1 cellular context compared by ENCODE assay signal in the genomic region with DNA sequence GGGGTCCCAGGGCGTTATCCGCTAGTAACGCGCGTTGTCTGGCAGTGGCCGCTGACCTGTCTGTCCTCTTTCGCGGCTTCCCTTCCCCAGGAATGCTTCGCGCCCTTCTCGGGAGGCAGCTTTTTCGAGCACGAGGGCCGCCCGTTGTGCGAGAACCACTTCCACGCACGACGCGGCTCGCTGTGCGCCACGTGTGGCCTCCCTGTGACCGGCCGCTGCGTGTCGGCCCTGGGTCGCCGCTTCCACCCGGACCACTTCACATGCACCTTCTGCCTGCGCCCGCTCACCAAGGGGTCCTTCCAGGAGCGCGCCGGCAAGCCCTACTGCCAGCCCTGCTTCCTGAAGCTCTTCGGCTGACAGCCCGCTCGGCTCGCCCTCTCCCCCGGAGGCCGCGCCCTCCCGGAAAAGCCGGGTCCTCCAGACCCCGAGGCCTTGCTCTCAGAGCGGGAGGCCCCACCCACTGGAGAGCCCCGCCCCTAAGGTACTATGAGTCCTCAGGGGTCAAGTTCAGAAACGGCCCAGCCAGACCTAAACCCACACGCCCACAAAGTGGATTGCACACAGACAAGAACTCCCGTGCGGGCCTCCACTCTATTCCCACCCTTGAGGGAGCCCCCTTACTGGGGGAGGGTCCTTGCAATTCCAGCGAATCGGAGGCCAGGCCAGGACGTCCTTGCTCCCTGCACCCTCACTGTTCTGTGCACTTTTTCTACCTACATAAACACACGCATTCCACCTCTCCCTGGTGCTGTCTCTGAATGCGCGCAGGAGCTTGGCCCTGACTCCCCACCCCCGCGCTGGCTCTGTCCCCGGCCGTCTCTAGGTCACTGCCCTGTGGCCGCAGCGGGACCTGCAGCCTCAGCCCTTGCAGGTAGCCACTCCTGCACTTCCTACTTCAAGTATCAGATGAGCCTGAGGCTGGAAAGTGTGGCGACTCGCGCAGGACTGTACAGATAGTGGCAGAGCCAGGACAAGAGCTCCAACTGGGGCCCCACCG.
TF ChIP-seq lines count a peak whose summit lies in the region.

No MANE protein-coding gene starts in this region.

TF ChIP-seq in HepG2, 621 proteins besides CTCF, POLR2A, EP300 and RAD21 (continued from another document and continues in another):
- TF ChIP-seq, protein P1, sequence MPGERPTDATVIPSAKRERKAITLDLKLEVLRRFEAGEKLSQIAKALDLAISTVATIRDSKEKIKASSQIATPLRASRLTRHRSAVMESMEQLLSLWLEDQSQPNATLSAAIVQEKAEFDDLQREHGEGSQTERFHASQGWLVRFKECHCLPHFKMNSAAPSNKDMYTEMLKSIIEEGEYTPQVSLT (CRISPR knock-in tag; IDR thresholded peaks at IDR 0.05; ENCODE audit: borderline replicate concordance, low read depth) = 0 out of 2 replicates have a peak, but pooled peaks have one; percentile 47
- TF ChIP-seq ZNF432 (CRISPR knock-in tag; IDR thresholded peaks at IDR 0.05; ENCODE audit: borderline replicate concordance) (no peak), ZNF30 (CRISPR knock-in tag; IDR thresholded peaks at IDR 0.05) (no peak), PRPF4 (IDR thresholded peaks at IDR 0.05; ENCODE audit: low read depth, low read length, poor library complexity, severe bottlenecking) (no peak), ZNF468 (CRISPR knock-in tag; IDR thresholded peaks at IDR 0.05) (no peak), NCOA5 (CRISPR knock-in tag; IDR thresholded peaks at IDR 0.05) (no peak; the same call in 1 of the 2 replicates), CENPT (CRISPR knock-in tag; IDR thresholded peaks at IDR 0.05; ENCODE audit: low read depth) (0 out of 2 replicates have a peak, but pooled peaks have one; percentile 18), ZNF780A (CRISPR knock-in tag; IDR thresholded peaks at IDR 0.05) (no peak), ZNF703 (CRISPR knock-in tag; IDR thresholded peaks at IDR 0.05; ENCODE audit: borderline replicate concordance) (peak; percentile 68; the same call in 1 of the 2 replicates), NCOR1 (IDR thresholded peaks at IDR 0.05; ENCODE audit: borderline replicate concordance, low read length) (peak; percentile 96), ZNF382 (CRISPR knock-in tag; IDR thresholded peaks at IDR 0.05; ENCODE audit: borderline replicate concordance) (no peak), ZNF546 (CRISPR knock-in tag; conservative IDR thresholded peaks at IDR 0.05) (peak; percentile 48), HOXA3 (CRISPR knock-in tag; IDR thresholded peaks at IDR 0.05) (peak; percentile 55), AKAP8 (CRISPR knock-in tag; IDR thresholded peaks at IDR 0.05) (peak; percentile 48), ZNF577 (CRISPR knock-in tag; IDR thresholded peaks at IDR 0.05; ENCODE audit: borderline replicate concordance, low read depth) (no peak), ZNF792 (CRISPR knock-in tag; IDR thresholded peaks at IDR 0.05) (no peak; the same call in 1 of the 2 replicates), TARDBP (CRISPR knock-in tag; IDR thresholded peaks at IDR 0.05) (no peak; the same call in 1 of the 2 replicates), SUZ12 (IDR thresholded peaks at IDR 0.05; ENCODE audit: low read depth, low read length) (no peak)
- TF ChIP-seq, protein P2, sequence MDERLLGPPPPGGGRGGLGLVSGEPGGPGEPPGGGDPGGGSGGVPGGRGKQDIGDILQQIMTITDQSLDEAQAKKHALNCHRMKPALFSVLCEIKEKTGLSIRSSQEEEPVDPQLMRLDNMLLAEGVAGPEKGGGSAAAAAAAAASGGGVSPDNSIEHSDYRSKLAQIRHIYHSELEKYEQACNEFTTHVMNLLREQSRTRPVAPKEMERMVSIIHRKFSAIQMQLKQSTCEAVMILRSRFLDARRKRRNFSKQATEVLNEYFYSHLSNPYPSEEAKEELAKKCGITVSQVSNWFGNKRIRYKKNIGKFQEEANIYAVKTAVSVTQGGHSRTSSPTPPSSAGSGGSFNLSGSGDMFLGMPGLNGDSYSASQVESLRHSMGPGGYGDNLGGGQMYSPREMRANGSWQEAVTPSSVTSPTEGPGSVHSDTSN (CRISPR knock-in tag; IDR thresholded peaks at IDR 0.05) = no peak
- TF ChIP-seq, protein P3, sequence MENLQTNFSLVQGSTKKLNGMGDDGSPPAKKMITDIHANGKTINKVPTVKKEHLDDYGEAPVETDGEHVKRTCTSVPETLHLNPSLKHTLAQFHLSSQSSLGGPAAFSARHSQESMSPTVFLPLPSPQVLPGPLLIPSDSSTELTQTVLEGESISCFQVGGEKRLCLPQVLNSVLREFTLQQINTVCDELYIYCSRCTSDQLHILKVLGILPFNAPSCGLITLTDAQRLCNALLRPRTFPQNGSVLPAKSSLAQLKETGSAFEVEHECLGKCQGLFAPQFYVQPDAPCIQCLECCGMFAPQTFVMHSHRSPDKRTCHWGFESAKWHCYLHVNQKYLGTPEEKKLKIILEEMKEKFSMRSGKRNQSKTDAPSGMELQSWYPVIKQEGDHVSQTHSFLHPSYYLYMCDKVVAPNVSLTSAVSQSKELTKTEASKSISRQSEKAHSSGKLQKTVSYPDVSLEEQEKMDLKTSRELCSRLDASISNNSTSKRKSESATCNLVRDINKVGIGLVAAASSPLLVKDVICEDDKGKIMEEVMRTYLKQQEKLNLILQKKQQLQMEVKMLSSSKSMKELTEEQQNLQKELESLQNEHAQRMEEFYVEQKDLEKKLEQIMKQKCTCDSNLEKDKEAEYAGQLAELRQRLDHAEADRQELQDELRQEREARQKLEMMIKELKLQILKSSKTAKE (CRISPR knock-in tag; IDR thresholded peaks at IDR 0.05; ENCODE audit: borderline replicate concordance) = peak; percentile 84
- TF ChIP-seq, protein P4, sequence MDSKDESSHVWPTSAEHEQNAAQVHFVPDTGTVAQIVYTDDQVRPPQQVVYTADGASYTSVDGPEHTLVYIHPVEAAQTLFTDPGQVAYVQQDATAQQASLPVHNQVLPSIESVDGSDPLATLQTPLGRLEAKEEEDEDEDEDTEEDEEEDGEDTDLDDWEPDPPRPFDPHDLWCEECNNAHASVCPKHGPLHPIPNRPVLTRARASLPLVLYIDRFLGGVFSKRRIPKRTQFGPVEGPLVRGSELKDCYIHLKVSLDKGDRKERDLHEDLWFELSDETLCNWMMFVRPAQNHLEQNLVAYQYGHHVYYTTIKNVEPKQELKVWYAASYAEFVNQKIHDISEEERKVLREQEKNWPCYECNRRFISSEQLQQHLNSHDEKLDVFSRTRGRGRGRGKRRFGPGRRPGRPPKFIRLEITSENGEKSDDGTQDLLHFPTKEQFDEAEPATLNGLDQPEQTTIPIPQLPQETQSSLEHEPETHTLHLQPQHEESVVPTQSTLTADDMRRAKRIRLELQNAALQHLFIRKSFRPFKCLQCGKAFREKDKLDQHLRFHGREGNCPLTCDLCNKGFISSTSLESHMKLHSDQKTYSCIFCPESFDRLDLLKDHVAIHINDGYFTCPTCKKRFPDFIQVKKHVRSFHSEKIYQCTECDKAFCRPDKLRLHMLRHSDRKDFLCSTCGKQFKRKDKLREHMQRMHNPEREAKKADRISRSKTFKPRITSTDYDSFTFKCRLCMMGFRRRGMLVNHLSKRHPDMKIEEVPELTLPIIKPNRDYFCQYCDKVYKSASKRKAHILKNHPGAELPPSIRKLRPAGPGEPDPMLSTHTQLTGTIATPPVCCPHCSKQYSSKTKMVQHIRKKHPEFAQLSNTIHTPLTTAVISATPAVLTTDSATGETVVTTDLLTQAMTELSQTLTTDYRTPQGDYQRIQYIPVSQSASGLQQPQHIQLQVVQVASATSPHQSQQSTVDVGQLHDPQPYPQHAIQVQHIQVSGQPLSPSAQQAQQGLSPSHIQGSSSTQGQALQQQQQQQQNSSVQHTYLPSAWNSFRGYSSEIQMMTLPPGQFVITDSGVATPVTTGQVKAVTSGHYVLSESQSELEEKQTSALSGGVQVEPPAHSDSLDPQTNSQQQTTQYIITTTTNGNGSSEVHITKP (CRISPR knock-in tag; IDR thresholded peaks at IDR 0.05; ENCODE audit: low read depth) = 0 out of 2 replicates have a peak, but pooled peaks have one; percentile 54
- TF ChIP-seq, protein P5, sequence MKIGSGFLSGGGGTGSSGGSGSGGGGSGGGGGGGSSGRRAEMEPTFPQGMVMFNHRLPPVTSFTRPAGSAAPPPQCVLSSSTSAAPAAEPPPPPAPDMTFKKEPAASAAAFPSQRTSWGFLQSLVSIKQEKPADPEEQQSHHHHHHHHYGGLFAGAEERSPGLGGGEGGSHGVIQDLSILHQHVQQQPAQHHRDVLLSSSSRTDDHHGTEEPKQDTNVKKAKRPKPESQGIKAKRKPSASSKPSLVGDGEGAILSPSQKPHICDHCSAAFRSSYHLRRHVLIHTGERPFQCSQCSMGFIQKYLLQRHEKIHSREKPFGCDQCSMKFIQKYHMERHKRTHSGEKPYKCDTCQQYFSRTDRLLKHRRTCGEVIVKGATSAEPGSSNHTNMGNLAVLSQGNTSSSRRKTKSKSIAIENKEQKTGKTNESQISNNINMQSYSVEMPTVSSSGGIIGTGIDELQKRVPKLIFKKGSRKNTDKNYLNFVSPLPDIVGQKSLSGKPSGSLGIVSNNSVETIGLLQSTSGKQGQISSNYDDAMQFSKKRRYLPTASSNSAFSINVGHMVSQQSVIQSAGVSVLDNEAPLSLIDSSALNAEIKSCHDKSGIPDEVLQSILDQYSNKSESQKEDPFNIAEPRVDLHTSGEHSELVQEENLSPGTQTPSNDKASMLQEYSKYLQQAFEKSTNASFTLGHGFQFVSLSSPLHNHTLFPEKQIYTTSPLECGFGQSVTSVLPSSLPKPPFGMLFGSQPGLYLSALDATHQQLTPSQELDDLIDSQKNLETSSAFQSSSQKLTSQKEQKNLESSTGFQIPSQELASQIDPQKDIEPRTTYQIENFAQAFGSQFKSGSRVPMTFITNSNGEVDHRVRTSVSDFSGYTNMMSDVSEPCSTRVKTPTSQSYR (CRISPR knock-in tag; IDR thresholded peaks at IDR 0.05; ENCODE audit: borderline replicate concordance) = peak; percentile 76
- TF ChIP-seq, protein P6, sequence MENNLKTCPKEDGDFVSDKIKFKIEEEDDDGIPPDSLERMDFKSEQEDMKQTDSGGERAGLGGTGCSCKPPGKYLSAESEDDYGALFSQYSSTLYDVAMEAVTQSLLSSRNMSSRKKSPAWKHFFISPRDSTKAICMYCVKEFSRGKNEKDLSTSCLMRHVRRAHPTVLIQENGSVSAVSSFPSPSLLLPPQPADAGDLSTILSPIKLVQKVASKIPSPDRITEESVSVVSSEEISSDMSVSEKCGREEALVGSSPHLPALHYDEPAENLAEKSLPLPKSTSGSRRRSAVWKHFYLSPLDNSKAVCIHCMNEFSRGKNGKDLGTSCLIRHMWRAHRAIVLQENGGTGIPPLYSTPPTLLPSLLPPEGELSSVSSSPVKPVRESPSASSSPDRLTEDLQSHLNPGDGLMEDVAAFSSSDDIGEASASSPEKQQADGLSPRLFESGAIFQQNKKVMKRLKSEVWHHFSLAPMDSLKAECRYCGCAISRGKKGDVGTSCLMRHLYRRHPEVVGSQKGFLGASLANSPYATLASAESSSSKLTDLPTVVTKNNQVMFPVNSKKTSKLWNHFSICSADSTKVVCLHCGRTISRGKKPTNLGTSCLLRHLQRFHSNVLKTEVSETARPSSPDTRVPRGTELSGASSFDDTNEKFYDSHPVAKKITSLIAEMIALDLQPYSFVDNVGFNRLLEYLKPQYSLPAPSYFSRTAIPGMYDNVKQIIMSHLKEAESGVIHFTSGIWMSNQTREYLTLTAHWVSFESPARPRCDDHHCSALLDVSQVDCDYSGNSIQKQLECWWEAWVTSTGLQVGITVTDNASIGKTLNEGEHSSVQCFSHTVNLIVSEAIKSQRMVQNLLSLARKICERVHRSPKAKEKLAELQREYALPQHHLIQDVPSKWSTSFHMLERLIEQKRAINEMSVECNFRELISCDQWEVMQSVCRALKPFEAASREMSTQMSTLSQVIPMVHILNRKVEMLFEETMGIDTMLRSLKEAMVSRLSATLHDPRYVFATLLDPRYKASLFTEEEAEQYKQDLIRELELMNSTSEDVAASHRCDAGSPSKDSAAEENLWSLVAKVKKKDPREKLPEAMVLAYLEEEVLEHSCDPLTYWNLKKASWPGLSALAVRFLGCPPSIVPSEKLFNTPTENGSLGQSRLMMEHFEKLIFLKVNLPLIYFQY (CRISPR knock-in tag; IDR thresholded peaks at IDR 0.05; ENCODE audit: borderline replicate concordance) = no peak
- TF ChIP-seq, protein P7, sequence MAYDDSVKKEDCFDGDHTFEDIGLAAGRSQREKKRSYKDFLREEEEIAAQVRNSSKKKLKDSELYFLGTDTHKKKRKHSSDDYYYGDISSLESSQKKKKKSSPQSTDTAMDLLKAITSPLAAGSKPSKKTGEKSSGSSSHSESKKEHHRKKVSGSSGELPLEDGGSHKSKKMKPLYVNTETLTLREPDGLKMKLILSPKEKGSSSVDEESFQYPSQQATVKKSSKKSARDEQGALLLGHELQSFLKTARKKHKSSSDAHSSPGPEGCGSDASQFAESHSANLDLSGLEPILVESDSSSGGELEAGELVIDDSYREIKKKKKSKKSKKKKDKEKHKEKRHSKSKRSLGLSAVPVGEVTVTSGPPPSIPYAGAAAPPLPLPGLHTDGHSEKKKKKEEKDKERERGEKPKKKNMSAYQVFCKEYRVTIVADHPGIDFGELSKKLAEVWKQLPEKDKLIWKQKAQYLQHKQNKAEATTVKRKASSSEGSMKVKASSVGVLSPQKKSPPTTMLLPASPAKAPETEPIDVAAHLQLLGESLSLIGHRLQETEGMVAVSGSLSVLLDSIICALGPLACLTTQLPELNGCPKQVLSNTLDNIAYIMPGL (CRISPR knock-in tag; IDR thresholded peaks at IDR 0.05; ENCODE audit: borderline replicate concordance in 1 of 2, low read depth in 1 of 2) = peak; percentile 74 to 89
- TF ChIP-seq, protein P8, sequence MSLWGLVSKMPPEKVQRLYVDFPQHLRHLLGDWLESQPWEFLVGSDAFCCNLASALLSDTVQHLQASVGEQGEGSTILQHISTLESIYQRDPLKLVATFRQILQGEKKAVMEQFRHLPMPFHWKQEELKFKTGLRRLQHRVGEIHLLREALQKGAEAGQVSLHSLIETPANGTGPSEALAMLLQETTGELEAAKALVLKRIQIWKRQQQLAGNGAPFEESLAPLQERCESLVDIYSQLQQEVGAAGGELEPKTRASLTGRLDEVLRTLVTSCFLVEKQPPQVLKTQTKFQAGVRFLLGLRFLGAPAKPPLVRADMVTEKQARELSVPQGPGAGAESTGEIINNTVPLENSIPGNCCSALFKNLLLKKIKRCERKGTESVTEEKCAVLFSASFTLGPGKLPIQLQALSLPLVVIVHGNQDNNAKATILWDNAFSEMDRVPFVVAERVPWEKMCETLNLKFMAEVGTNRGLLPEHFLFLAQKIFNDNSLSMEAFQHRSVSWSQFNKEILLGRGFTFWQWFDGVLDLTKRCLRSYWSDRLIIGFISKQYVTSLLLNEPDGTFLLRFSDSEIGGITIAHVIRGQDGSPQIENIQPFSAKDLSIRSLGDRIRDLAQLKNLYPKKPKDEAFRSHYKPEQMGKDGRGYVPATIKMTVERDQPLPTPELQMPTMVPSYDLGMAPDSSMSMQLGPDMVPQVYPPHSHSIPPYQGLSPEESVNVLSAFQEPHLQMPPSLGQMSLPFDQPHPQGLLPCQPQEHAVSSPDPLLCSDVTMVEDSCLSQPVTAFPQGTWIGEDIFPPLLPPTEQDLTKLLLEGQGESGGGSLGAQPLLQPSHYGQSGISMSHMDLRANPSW (CRISPR knock-in tag; IDR thresholded peaks at IDR 0.05; ENCODE audit: borderline replicate concordance) = peak; percentile 84; the same call in 1 of the 2 replicates
